ENCODE assay signal across 2 cellular contexts in the genomic region with DNA sequence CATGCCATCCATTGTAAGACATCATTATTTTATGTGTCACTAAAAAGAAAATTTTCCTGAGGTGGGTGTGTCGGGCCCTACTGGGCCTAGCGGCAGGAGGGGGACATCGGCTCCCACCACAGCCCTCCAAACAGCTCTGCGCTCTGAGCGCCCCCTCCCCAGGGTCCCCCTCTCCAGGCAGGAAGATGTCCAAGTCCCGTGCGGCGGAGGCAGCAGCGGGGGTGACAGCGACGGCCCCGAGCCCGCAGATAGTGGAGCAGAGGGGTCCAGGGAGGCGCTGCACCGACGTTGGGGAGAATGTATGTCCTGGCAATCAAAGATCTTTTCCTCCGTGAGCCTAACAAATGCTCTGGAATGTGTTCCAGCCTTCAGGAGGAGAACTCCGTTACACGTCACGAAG.
TF ChIP-seq lines count a peak whose summit lies in the region.

No MANE protein-coding gene starts in this region.

TF ChIP-seq in HEK293, 187 proteins besides CTCF, POLR2A, EP300 and RAD21 (continued from another document):
- TF ChIP-seq ZNF202 (tag by site-specific recombination; IDR thresholded peaks at IDR 0.05; ENCODE audit: borderline replicate concordance) (0 out of 2 replicates have a peak, but pooled peaks have one; percentile 37), ZNF366 (tag by site-specific recombination; conservative IDR thresholded peaks at IDR 0.05) (no peak)

TF ChIP-seq in GM12878, 131 proteins besides CTCF, POLR2A, EP300 and RAD21 (continued from another document):
- TF ChIP-seq ZNF274 (IDR thresholded peaks at IDR 0.05; ENCODE audit: insufficient read depth, insufficient read length), result no peak
- TF ChIP-seq, protein P1, sequence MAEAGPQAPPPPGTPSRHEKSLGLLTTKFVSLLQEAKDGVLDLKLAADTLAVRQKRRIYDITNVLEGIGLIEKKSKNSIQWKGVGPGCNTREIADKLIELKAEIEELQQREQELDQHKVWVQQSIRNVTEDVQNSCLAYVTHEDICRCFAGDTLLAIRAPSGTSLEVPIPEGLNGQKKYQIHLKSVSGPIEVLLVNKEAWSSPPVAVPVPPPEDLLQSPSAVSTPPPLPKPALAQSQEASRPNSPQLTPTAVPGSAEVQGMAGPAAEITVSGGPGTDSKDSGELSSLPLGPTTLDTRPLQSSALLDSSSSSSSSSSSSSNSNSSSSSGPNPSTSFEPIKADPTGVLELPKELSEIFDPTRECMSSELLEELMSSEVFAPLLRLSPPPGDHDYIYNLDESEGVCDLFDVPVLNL (IDR thresholded peaks at IDR 0.05; ENCODE audit: low read depth, low read length), result no peak
- TF ChIP-seq SMAD1 (IDR thresholded peaks at IDR 0.05; ENCODE audit: low read depth, partially characterized antibody), result no peak
- no peak for TF ChIP-seq SMAD5 (IDR thresholded peaks at IDR 0.05; ENCODE audit: low read depth)
TF ChIP-seq in GM12878: peak in this region for 0.
